Comparison of ENCODE assay signal across 1 cellular context in genomic region chr16:30949655-30950515, GRCh38.
TF ChIP-seq lines count a peak whose summit lies in the region.

No MANE protein-coding gene starts in this region.

TF ChIP-seq in K562, 482 proteins besides CTCF, POLR2A, EP300 and RAD21 (continued from another document and continues in another):
- TF ChIP-seq ZFP91 (CRISPR knock-in tag; IDR thresholded peaks at IDR 0.05) (no peak), XRCC4 (IDR thresholded peaks at IDR 0.05; ENCODE audit: extremely low read depth, insufficient read depth, insufficient read length) (no peak), ZNF24 (IDR thresholded peaks at IDR 0.05) (no peak), KDM4B (IDR thresholded peaks at IDR 0.05; ENCODE audit: borderline replicate concordance in 2 of 2, low read depth in 1 of 2) (no peak), SAP30 (IDR thresholded peaks at IDR 0.05; ENCODE audit: borderline replicate concordance, insufficient read depth, low read depth, low read length, poor library complexity, severe bottlenecking) (peak; percentile 60), ZNF511 (CRISPR knock-in tag; IDR thresholded peaks at IDR 0.05) (no peak; the same call in 1 of the 2 replicates), ZBTB33 (CRISPR knock-in tag; IDR thresholded peaks at IDR 0.05) (no peak), MXD1 (CRISPR knock-in tag; IDR thresholded peaks at IDR 0.05; ENCODE audit: borderline replicate concordance, poor library complexity, severe bottlenecking) (no peak), HMG20B (CRISPR knock-in tag; IDR thresholded peaks at IDR 0.05) (no peak), DACH1 (IDR thresholded peaks at IDR 0.05; ENCODE audit: partially characterized antibody) (peak; percentile 91), TAL1 (IDR thresholded peaks at IDR 0.05) (peak; percentile 46; the same call in 1 of the 2 replicates), BCL6 (CRISPR knock-in tag; IDR thresholded peaks at IDR 0.05) (no peak), TCFL5 (CRISPR knock-in tag; conservative IDR thresholded peaks at IDR 0.05) (no peak), ESRRA (IDR thresholded peaks at IDR 0.05; ENCODE audit: borderline replicate concordance, low read depth) (peak; percentile 68; the same call in 1 of the 2 replicates), CEBPG (CRISPR knock-in tag; IDR thresholded peaks at IDR 0.05) (no peak), CEBPG (tag; conservative IDR thresholded peaks at IDR 0.05 in 1 of 2, IDR thresholded peaks at IDR 0.05 in 1 of 2) (peak in 1 of 2 experiments; percentile 69; a peak in 2 of 4 replicates), FOXO4 (CRISPR knock-in tag; IDR thresholded peaks at IDR 0.05) (no peak), CHD7 (IDR thresholded peaks at IDR 0.05; ENCODE audit: low read depth, low read length) (no peak), RERE (CRISPR knock-in tag; IDR thresholded peaks at IDR 0.05; ENCODE audit: borderline replicate concordance) (no peak), MECOM (CRISPR knock-in tag; IDR thresholded peaks at IDR 0.05) (no peak), RBBP5 (IDR thresholded peaks at IDR 0.05; ENCODE audit: borderline replicate concordance, insufficient read depth, low read length, poor library complexity, severe bottlenecking) (peak; percentile 49), ZBTB2 (IDR thresholded peaks at IDR 0.05) (no peak; the same call in 1 of the 2 replicates), CREB3L1 (IDR thresholded peaks at IDR 0.05; ENCODE audit: borderline replicate concordance, low read depth) (no peak), YY1 (IDR thresholded peaks at IDR 0.05; ENCODE audit: borderline replicate concordance in 1 of 3, control insufficient read depth in 1 of 3, extremely low read depth in 1 of 3, insufficient read depth in 3 of 3, insufficient read length in 1 of 3, insufficient replicate concordance in 2 of 3, low read depth in 1 of 3, low read length in 2 of 3) (peak in 1 of 3 experiments; percentile 24)
